ENCODE assay signal across 11 cellular contexts in genomic region chr10:86288695-86289576, GRCh38.
DNase-seq lines count a peak whose midpoint lies in the region; ATAC-seq and TF ChIP-seq lines count a peak whose summit lies in the region.
"Had no signal": no experiment of that assay in that cellular context is flagged by ENCODE, and none has a peak within 500 bp of the region (broad histone marks: within the 10 kb centered on the region; RNA-seq: fewer than 3 reads in every experiment).

No MANE protein-coding gene starts in this region.

- TF ChIP-seq EP300 in sigmoid colon (IDR thresholded peaks at IDR 0.05): no peak

- no peak for TF ChIP-seq POLR2A in sigmoid colon (IDR thresholded peaks at IDR 0.05)

- H3K4me1 ChIP-seq in BLaER1 treated with 17β-estradiol and CSF1 and Interleukin-3, amounts not matched to agents 10 nM and 100 nM: peaks cover 0 to 76% (median 56%) of the 10 kb centered on the region in 10 experiments; a peak in 18 of 20 replicates
- H3K4me1 ChIP-seq in OCI-LY3 (ENCODE audit: low read length) (peaks cover 45% of the 10 kb centered on the region), endodermal cell (ENCODE audit: control insufficient read depth, insufficient read depth, low read length) (no peaks in the 10 kb centered on the region), sigmoid colon (no peaks in the 10 kb centered on the region)

- H3K9me3 Mint-ChIP-seq in endodermal cell (no peaks in the 10 kb centered on the region), natural killer cell (no peaks in the 10 kb centered on the region)

- 83 to 87% methylated on average over 4 to 10 of the region's 10 CpGs for WGBS in endodermal cell (ENCODE audit: insufficient coverage in 1 of 2, insufficient read length in 1 of 2), 2 experiments
- WGBS in sigmoid colon, 2 donors: 89 to 90% methylated on average over 10 of the region's 10 CpGs

- H3K9ac ChIP-seq in BLaER1 treated with 17β-estradiol and CSF1 and Interleukin-3, amounts not matched to agents 10 nM and 100 nM: peak overlapping the region in 1 of 11 experiments; percentile 13; a peak in 1 of 22 replicates
- H3K9ac ChIP-seq in OCI-LY3 (ENCODE audit: low read length) (no peak overlapping the region), endodermal cell (ENCODE audit: extremely low read depth, low read length, poor library complexity, severe bottlenecking) (no peak overlapping the region)

- H3K36me3 ChIP-seq in BLaER1 treated with 17β-estradiol and CSF1 and Interleukin-3, amounts not matched to agents 10 nM and 100 nM: no peaks in the 10 kb centered on the region
- H3K36me3 ChIP-seq in OCI-LY3 (replicated peaks; ENCODE audit: low read depth, low read length) (no peaks in the 10 kb centered on the region), endodermal cell (ENCODE audit: control insufficient read depth, insufficient read depth, low read length) (no peaks in the 10 kb centered on the region), sigmoid colon (no peaks in the 10 kb centered on the region)

- no peaks in the 10 kb centered on the region for H3K79me2 ChIP-seq in OCI-LY3 (ENCODE audit: low read length)

- peaks cover 8% of the 10 kb centered on the region for H3K27me3 Mint-ChIP-seq in endodermal cell (ENCODE audit: insufficient read depth)
- H3K27me3 Mint-ChIP-seq in natural killer cell (ENCODE audit: low read depth in 2 of 2): no peaks in the 10 kb centered on the region

- peak overlapping the region in 4 of 11 experiments; percentile 25 to 66 (median 42); a peak in 5 of 22 replicates for H3K27ac ChIP-seq in BLaER1 treated with 17β-estradiol and CSF1 and Interleukin-3, amounts not matched to agents 10 nM and 100 nM
- H3K27ac ChIP-seq in OCI-LY3 (ENCODE audit: low read length) (peak overlapping the region; percentile 69), endodermal cell (ENCODE audit: low read depth, low read length) (no peak overlapping the region), sigmoid colon (no peak overlapping the region)

- H3K9me3 ChIP-seq in BLaER1 treated with 17β-estradiol and CSF1 and Interleukin-3, amounts not matched to agents 10 nM and 100 nM (replicated peaks in 1 of 11): peaks cover 0 to 5% (median 0%) of the 10 kb centered on the region in 11 experiments; a peak in 3 of 22 replicates
- H3K9me3 ChIP-seq in OCI-LY3 (ENCODE audit: insufficient read depth, low read length): no peaks in the 10 kb centered on the region
- no peaks in the 10 kb centered on the region for H3K9me3 ChIP-seq in endodermal cell (ENCODE audit: control insufficient read depth, low read length)
- H3K9me3 ChIP-seq in sigmoid colon: no peaks in the 10 kb centered on the region
- H3K9me3 ChIP-seq: BE2C had no signal

- peak; percentile 20 for DNase-seq in endodermal cell
- peak; percentile 28 for DNase-seq in sigmoid colon
- no peak for DNase-seq in natural killer cell
- DNase-seq in NCI-H1105 treated with DMSO at 0.1 percent for 48 hours (lab: John Stamatoyannopoulos, UW): no peak
- DNase-seq in NCI-H1694 treated with DMSO at 0.1 percent for 48 hours (lab: John Stamatoyannopoulos, UW): no peak
- DNase-seq: NCI-H1417 treated with DMSO at 0.1 percent for 48 hours, NCI-H2029 treated with DMSO at 0.1 percent for 48 hours, NCI-H510A treated with DMSO at 0.1 percent for 48 hours had no signal

- H3K36me3 Mint-ChIP-seq in endodermal cell (ENCODE audit: low read depth) (no peaks in the 10 kb centered on the region), natural killer cell (no peaks in the 10 kb centered on the region)

- no peak for TF ChIP-seq CTCF in OCI-LY3 (IDR thresholded peaks at IDR 0.05; ENCODE audit: low read depth, low read length)
- TF ChIP-seq CTCF in endodermal cell (conservative IDR thresholded peaks at IDR 0.05): no peak
- no peak for TF ChIP-seq CTCF in sigmoid colon (IDR thresholded peaks at IDR 0.05)
- TF ChIP-seq CTCF in natural killer cell (IDR thresholded peaks at IDR 0.05): no peak

- intact Hi-C loops in sigmoid colon (cut with DNase I): no loop called here
- intact Hi-C loops in natural killer cell (cut with micrococcal nuclease): no loop called here

- H3K4me2 ChIP-seq in BLaER1 treated with 17β-estradiol and CSF1 and Interleukin-3, amounts not matched to agents 10 nM and 100 nM: peak overlapping the region in 9 of 11 experiments; percentile 55 to 96 (median 80); a peak in 18 of 22 replicates
- H3K4me2 ChIP-seq in OCI-LY3 (ENCODE audit: low read length): peak overlapping the region; percentile 54

- peaks cover 0 to 7% (median 0%) of the 10 kb centered on the region in 11 experiments; a peak in 2 of 22 replicates for H4K20me1 ChIP-seq in BLaER1 treated with 17β-estradiol and CSF1 and Interleukin-3, amounts not matched to agents 10 nM and 100 nM
- H4K20me1 ChIP-seq in OCI-LY3 (ENCODE audit: insufficient read depth, low read length): no peaks in the 10 kb centered on the region

- no peak overlapping the region for H2AFZ ChIP-seq in OCI-LY3 (ENCODE audit: low read depth, low read length)

- peak overlapping the region in 1 of 10 experiments; percentile 12; a peak in 2 of 20 replicates for H3K4me3 ChIP-seq in BLaER1 treated with 17β-estradiol and CSF1 and Interleukin-3, amounts not matched to agents 10 nM and 100 nM
- H3K4me3 ChIP-seq in OCI-LY3 (ENCODE audit: low read length) (no peak overlapping the region), endodermal cell (ENCODE audit: low read length) (no peak overlapping the region), sigmoid colon (no peak overlapping the region)

- H3K4me1 Mint-ChIP-seq in endodermal cell: no peaks in the 10 kb centered on the region
- no peaks in the 10 kb centered on the region for H3K4me1 Mint-ChIP-seq in natural killer cell

- no peak for ATAC-seq in natural killer cell

- no peaks in the 10 kb centered on the region for H3K27me3 ChIP-seq in BLaER1 treated with 17β-estradiol and CSF1 and Interleukin-3, amounts not matched to agents 10 nM and 100 nM
- H3K27me3 ChIP-seq in OCI-LY3 (ENCODE audit: low read depth, low read length) (no peaks in the 10 kb centered on the region), endodermal cell (ENCODE audit: control insufficient read depth, insufficient read depth, low read length, poor library complexity, severe bottlenecking) (no peaks in the 10 kb centered on the region), sigmoid colon (no peaks in the 10 kb centered on the region)
- H3K27me3 ChIP-seq: BE2C had no signal

- no peak overlapping the region for H3K27ac Mint-ChIP-seq in endodermal cell
- no peak overlapping the region for H3K27ac Mint-ChIP-seq in natural killer cell

- H3K4me3 Mint-ChIP-seq in endodermal cell (no peak overlapping the region), natural killer cell (no peak overlapping the region)

Comparison
In these comparisons a context has a peak if more than half of its experiments do, and no peak if none do; other contexts are left out.
1. DNase-seq: peak in endodermal cell (single experiment) and sigmoid colon (single experiment); none in natural killer cell (single experiment), NCI-H1105 treated with DMSO at 0.1 percent for 48 hours (single experiment) and NCI-H1694 treated with DMSO at 0.1 percent for 48 hours (single experiment).